14 cellular contexts compared by ENCODE assay signal in the genomic region with DNA sequence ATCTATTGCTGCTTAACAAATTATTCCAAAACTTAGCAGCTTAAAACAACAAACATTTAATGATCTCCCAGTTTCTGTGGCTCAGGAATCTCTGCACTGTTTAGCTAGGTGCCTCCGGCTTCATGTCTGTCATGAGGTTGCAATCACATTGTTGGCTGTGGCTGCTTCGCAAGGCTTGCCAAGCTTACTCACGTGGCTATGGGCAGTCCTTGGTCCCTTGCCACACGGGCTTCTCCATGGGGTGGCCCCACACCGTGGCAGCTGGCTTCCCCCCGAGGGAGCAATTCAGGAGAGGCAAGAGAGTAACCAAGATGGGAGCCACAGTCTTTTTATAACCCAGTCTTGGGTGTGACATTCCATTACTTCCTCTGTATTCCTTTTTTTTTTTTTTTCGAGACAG.
DNase-seq lines count a peak whose midpoint lies in the region; ATAC-seq and TF ChIP-seq lines count a peak whose summit lies in the region.
"Had no signal": no experiment of that assay in that cellular context is flagged by ENCODE, and none has a peak within 500 bp of the region (broad histone marks: within the 10 kb centered on the region; RNA-seq: fewer than 3 reads in every experiment).

No MANE protein-coding gene starts in this region.

- no TSS peak for BruUV-seq in MCF 10A (replicated peaks; lab: Mats Ljungman, UMichigan)
- BruUV-seq in mammary epithelial cell (replicated peaks; lab: Mats Ljungman, UMichigan): no TSS peak

- intact Hi-C loops in MCF 10A (cut with micrococcal nuclease): no loop called here
- intact Hi-C loops in mammary epithelial cell (cut with micrococcal nuclease): no loop called here
- intact Hi-C loops in psoas muscle (cut with DNase I): no loop called here

- H3K36me3 ChIP-seq in mammary epithelial cell (ENCODE audit: insufficient read depth, low read length) (no peaks in the 10 kb centered on the region), psoas muscle (ENCODE audit: insufficient read depth in 1 of 2, low read depth in 1 of 2) (no peaks in the 10 kb centered on the region)
- H3K36me3 ChIP-seq: BLaER1 treated with 17β-estradiol and CSF1 and Interleukin-3, amounts not matched to agents 10 nM and 100 nM had no signal

- peak; percentile 34 for ATAC-seq in left lobe of liver
- ATAC-seq in psoas muscle: peak; percentile 27 to 61 (median 51)
- no peak for ATAC-seq in GM21447 (IDR thresholded peaks at IDR 0.05; ENCODE audit: unreplicated experiment)
- no peak for ATAC-seq in GM21367 (IDR thresholded peaks at IDR 0.05; ENCODE audit: unreplicated experiment)
- ATAC-seq: HCT116 had no signal

- H3K79me2 ChIP-seq in mammary epithelial cell (ENCODE audit: insufficient read depth, low read length): no peaks in the 10 kb centered on the region

- H3K27ac ChIP-seq in mammary epithelial cell (ENCODE audit: insufficient read depth, low read depth, low read length): no peak overlapping the region
- peak overlapping the region; percentile 2 for H3K27ac ChIP-seq in psoas muscle
- H3K27ac ChIP-seq: BLaER1 treated with 17β-estradiol and CSF1 and Interleukin-3, amounts not matched to agents 10 nM and 100 nM had no signal

- H3K4me3 ChIP-seq in mammary epithelial cell (replicated peaks in 1 of 3; ENCODE audit: insufficient read depth in 1 of 3, low read depth in 2 of 3, low read length in 3 of 3): no peak overlapping the region
- no peak overlapping the region for H3K4me3 ChIP-seq in psoas muscle
- H3K4me3 ChIP-seq: BLaER1 treated with 17β-estradiol and CSF1 and Interleukin-3, amounts not matched to agents 10 nM and 100 nM had no signal

- TF ChIP-seq CTCF in MCF 10A (IDR thresholded peaks at IDR 0.05; ENCODE audit: unreplicated experiment) (no peak), mammary epithelial cell (conservative IDR thresholded peaks at IDR 0.05 in 1 of 2, IDR thresholded peaks at IDR 0.05 in 1 of 2; ENCODE audit: extremely low read depth in 1 of 2, insufficient read depth in 1 of 2, low read depth in 1 of 2, low read length in 2 of 2) (no peak), psoas muscle (IDR thresholded peaks at IDR 0.05) (no peak)

- no peaks in the 10 kb centered on the region for H3K4me1 Mint-ChIP-seq in MCF 10A (ENCODE audit: insufficient read depth, unreplicated experiment)
- H3K4me1 Mint-ChIP-seq: IgD-negative memory B cell had no signal

- H3K36me3 Mint-ChIP-seq in MCF 10A (ENCODE audit: insufficient read depth, unreplicated experiment): no peaks in the 10 kb centered on the region
- H3K36me3 Mint-ChIP-seq: IgD-negative memory B cell had no signal

- in situ Hi-C loops in mammary epithelial cell (cut with MboI; ENCODE audit: low sequenced_read_pairs in 2 of 2): no loop called here

- H3K27me3 Mint-ChIP-seq in MCF 10A (ENCODE audit: insufficient read depth, unreplicated experiment): peaks cover 11% of the 10 kb centered on the region

- H4K20me1 ChIP-seq in mammary epithelial cell (ENCODE audit: insufficient read depth, low read length): no peaks in the 10 kb centered on the region

- 85% methylated on average over 5 of the region's 7 CpGs for WGBS in mammary epithelial cell (ENCODE audit: low coverage, missing lambda C conversion rate)
- 24 to 42% (median 36%) methylated on average over 7 of the region's 7 CpGs for WGBS in psoas muscle, 3 donors

- no peak overlapping the region for H3K4me3 Mint-ChIP-seq in MCF 10A (ENCODE audit: unreplicated experiment)
- H3K4me3 Mint-ChIP-seq: B cell, IgD-negative memory B cell had no signal

- H3K27me3 ChIP-seq in mammary epithelial cell (ENCODE audit: insufficient read depth, low read length): no peaks in the 10 kb centered on the region
- no peaks in the 10 kb centered on the region for H3K27me3 ChIP-seq in psoas muscle (ENCODE audit: insufficient read depth in 3 of 3, low read length in 2 of 3)

- no peaks in the 10 kb centered on the region for H3K9me3 Mint-ChIP-seq in MCF 10A (ENCODE audit: unreplicated experiment)

- no peak overlapping the region for H2AFZ ChIP-seq in mammary epithelial cell (ENCODE audit: low read depth, low read length)

- no peak overlapping the region for H3K4me2 ChIP-seq in mammary epithelial cell (ENCODE audit: insufficient read depth, low read depth, low read length)

- H3K27ac Mint-ChIP-seq in MCF 10A (ENCODE audit: low read depth, unreplicated experiment): no peak overlapping the region
- H3K27ac Mint-ChIP-seq: B cell had no signal

- CTCF ChIA-PET in MCF 10A (lab: Yijun Ruan, JAX) (interaction anchor here (0.7 kb wide), 1 partner anchor 26 kb away, joined by 3 read pairs; no protein-coding TSS in a partner anchor), mammary epithelial cell (lab: Charles Lee; ENCODE audit: low non-redundant PET) (no interaction called here)

- H3K9me3 ChIP-seq in mammary epithelial cell (replicated peaks; ENCODE audit: insufficient read depth, low read length) (no peaks in the 10 kb centered on the region), psoas muscle (no peaks in the 10 kb centered on the region)
- H3K9me3 ChIP-seq: Caco-2 had no signal

- dilution Hi-C loops in mammary epithelial cell (cut with HindIII; ENCODE audit: low sequenced_read_pairs): no loop called here

- POLR2A ChIA-PET in MCF 10A (lab: Yijun Ruan, JAX): interaction anchor here (0.8 kb wide), 1 partner anchor 12 kb away, joined by 3 read pairs; no protein-coding TSS in a partner anchor

- H3K4me1 ChIP-seq in mammary epithelial cell (ENCODE audit: insufficient read depth, low read length) (no peaks in the 10 kb centered on the region), psoas muscle (peaks cover 36% of the 10 kb centered on the region)

- DNase-seq in MCF 10A (ENCODE audit: unreplicated experiment): peak; percentile 41
- DNase-seq in mammary epithelial cell: no peak
- DNase-seq in left lobe of liver (ENCODE audit: low spot score): no peak
- peak in 1 of 2 donors; percentile 80 for DNase-seq in psoas muscle
- no peak for DNase-seq in stimulated activated CD4-positive, alpha-beta T cell treated with anti-CD3 and anti-CD28 coated beads, Interleukin-1b, Interleukin-23, amount 100 ng/mL, for 48 hours
- DNase-seq: Caco-2, GOT3, H7 had no signal

- H3K9ac ChIP-seq in mammary epithelial cell (ENCODE audit: insufficient read depth, low read length): no peak overlapping the region
- H3K9ac ChIP-seq: BLaER1 treated with 17β-estradiol and CSF1 and Interleukin-3, amounts not matched to agents 10 nM and 100 nM had no signal

Comparison
In these comparisons a context has a peak if more than half of its experiments do, and no peak if none do; other contexts are left out.
1. ATAC-seq: peak in left lobe of liver (single experiment) and psoas muscle (4 of 4); none in GM21447 (single experiment) and GM21367 (single experiment).